Comparison of ENCODE assay signal across 1 cellular context in the genomic region with DNA sequence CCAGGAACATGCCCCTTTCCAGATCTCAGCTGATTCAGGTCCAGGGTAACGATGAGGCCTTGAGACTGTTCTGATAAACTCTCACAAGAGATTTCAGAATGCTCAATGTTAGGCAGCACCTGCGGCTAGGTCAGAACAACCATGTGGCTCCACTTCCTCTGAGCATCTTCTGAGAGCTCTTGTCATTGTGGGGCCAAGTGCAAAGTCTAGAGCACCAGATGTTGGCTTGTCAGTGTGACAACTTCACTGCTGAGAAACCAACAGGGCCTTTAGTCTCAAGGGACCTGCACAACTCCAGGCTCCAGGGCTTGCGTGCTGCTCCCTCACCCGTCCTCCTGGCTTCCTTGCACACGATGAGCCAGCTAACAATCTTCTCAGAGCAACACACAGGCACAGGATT.
TF ChIP-seq lines count a peak whose summit lies in the region.

No MANE protein-coding gene starts in this region.

TF ChIP-seq in H1, 55 proteins besides CTCF, POLR2A, EP300 and RAD21:
- TF ChIP-seq, protein P1, sequence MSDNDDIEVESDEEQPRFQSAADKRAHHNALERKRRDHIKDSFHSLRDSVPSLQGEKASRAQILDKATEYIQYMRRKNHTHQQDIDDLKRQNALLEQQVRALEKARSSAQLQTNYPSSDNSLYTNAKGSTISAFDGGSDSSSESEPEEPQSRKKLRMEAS (IDR thresholded peaks at IDR 0.05) = no peak
- TF ChIP-seq SAP30 (IDR thresholded peaks at IDR 0.05; ENCODE audit: insufficient read depth, insufficient replicate concordance, low read length) = no peak
- no peak for TF ChIP-seq FOSL1 (IDR thresholded peaks at IDR 0.05; ENCODE audit: insufficient read depth, low read depth, low read length)
- no peak for TF ChIP-seq KDM1A (IDR thresholded peaks at IDR 0.05; ENCODE audit: borderline replicate concordance, low read length)
